Comparison of ENCODE assay signal across 8 cellular contexts in genomic region chr10:118045842-118046490, GRCh38. TPM values are rescaled to one million over a fixed set of nuclear protein-coding genes. Genes with fewer than 3 reads are reported as not detected.
A peak's percentile ranks its signal among the peaks of the same experiment; 100 is the strongest.
DNase-seq lines count a peak whose midpoint lies in the region; ATAC-seq and TF ChIP-seq lines count a peak whose summit lies in the region.

No MANE protein-coding gene starts in this region.

- intact Hi-C loops in activated naive CD4-positive, alpha-beta T cell treated with anti-CD3 and anti-CD28 coated beads for 36 hours (cut with micrococcal nuclease), result loop anchor here (1.0 to 10.0 kb wide), 7 partner anchors 11 to 709 kb away; partner anchors contain the start of gene PDZD8

- no peak overlapping the region for H3K27ac Mint-ChIP-seq in activated naive CD4-positive, alpha-beta T cell treated with anti-CD3 and anti-CD28 coated beads for 36 hours

- no peaks in the 10 kb centered on the region for H3K9me3 Mint-ChIP-seq in activated naive CD4-positive, alpha-beta T cell treated with anti-CD3 and anti-CD28 coated beads for 36 hours

- H2BK12ac ChIP-seq in neuronal stem cell (ENCODE audit: low read length), result no peak overlapping the region

- H4K91ac ChIP-seq in neuronal stem cell (ENCODE audit: low read depth, low read length, poor library complexity), result no peak overlapping the region

- H3K27me3 Mint-ChIP-seq in activated naive CD4-positive, alpha-beta T cell treated with anti-CD3 and anti-CD28 coated beads for 36 hours (ENCODE audit: low read depth), result no peaks in the 10 kb centered on the region

- no peak overlapping the region for H3K14ac ChIP-seq in neuronal stem cell (ENCODE audit: low read length)

- H3K9me3 ChIP-seq in OCI-LY1 (ENCODE audit: low read length) (no peaks in the 10 kb centered on the region), neuronal stem cell (replicated peaks in 1 of 2; ENCODE audit: control insufficient read depth in 2 of 2, insufficient read depth in 1 of 2, low read depth in 1 of 2, low read length in 2 of 2) (no peaks in the 10 kb centered on the region)

- peak; percentile 19; the same call in 1 of the 2 replicates for TF ChIP-seq CTCF in OCI-LY1 (IDR thresholded peaks at IDR 0.05; ENCODE audit: low read length)

- CTCF ChIA-PET in activated naive CD4-positive, alpha-beta T cell treated with anti-CD3 and anti-CD28 coated beads for 36 hours (lab: Charles Lee), result no interaction called here

- H2BK5ac ChIP-seq in neuronal stem cell (ENCODE audit: low read length), result peak overlapping the region; percentile 76

- ATAC-seq in GM18873 (IDR thresholded peaks at IDR 0.05; ENCODE audit: low FRiP score, unreplicated experiment), result peak; percentile 20
- peak; percentile 25 for ATAC-seq in HG03159 (IDR thresholded peaks at IDR 0.05; ENCODE audit: unreplicated experiment)

- H2BK120ac ChIP-seq in neuronal stem cell (ENCODE audit: low read depth, low read length), result no peak overlapping the region

- H4K20me1 ChIP-seq in OCI-LY1 (ENCODE audit: insufficient read depth, low read length), result no peaks in the 10 kb centered on the region

- peak; percentile 39 for DNase-seq in AG08396 (ENCODE audit: low spot score)
- DNase-seq in activated naive CD4-positive, alpha-beta T cell treated with anti-CD3 and anti-CD28 coated beads for 36 hours, result peak; percentile 15
- DNase-seq in germinal center (ENCODE audit: low spot score), result peak; percentile 29
- DNase-seq in neuronal stem cell (ENCODE audit: low spot score), result no peak
- no peak for DNase-seq in retina

- H3K36me3 ChIP-seq in OCI-LY1 (ENCODE audit: insufficient read depth, low read length), result no peaks in the 10 kb centered on the region
- no peaks in the 10 kb centered on the region for H3K36me3 ChIP-seq in neuronal stem cell (replicated peaks in 1 of 2; ENCODE audit: control insufficient read depth in 2 of 2, insufficient read depth in 2 of 2, low read length in 2 of 2)

- H3K4me3 ChIP-seq in OCI-LY1 (ENCODE audit: low read depth, low read length, poor library complexity, severe bottlenecking) (peak overlapping the region; percentile 93), neuronal stem cell (ENCODE audit: low read length in 2 of 2) (peak overlapping the region; percentile 79 to 87)

- peak overlapping the region; percentile 30 for H3K27ac ChIP-seq in OCI-LY1 (ENCODE audit: low read depth, low read length, poor library complexity, severe bottlenecking)
- H3K27ac ChIP-seq in neuronal stem cell (replicated peaks; ENCODE audit: low read length), result peak overlapping the region; percentile 97

- no peaks in the 10 kb centered on the region for H3K36me3 Mint-ChIP-seq in activated naive CD4-positive, alpha-beta T cell treated with anti-CD3 and anti-CD28 coated beads for 36 hours (ENCODE audit: low read depth)

- peak overlapping the region; percentile 86 for H3K4me3 Mint-ChIP-seq in activated naive CD4-positive, alpha-beta T cell treated with anti-CD3 and anti-CD28 coated beads for 36 hours

- WGBS in neuronal stem cell (ENCODE audit: extremely low coverage in 2 of 2, insufficient read length in 2 of 2, insufficient replicate concordance in 1 of 2), 2 donors, result no CpG with 5 or more reads among the region's 24 CpGs

- H3K4me1 ChIP-seq in OCI-LY1 (ENCODE audit: insufficient read depth, low read length, severe bottlenecking), result peaks cover 40% of the 10 kb centered on the region
- H3K4me1 ChIP-seq in neuronal stem cell (ENCODE audit: control insufficient read depth in 2 of 2, insufficient read depth in 1 of 2, low read depth in 1 of 2, low read length in 2 of 2), result peaks cover 3 to 10% of the 10 kb centered on the region in 2 donors

- peaks cover 52% of the 10 kb centered on the region for H3K79me2 ChIP-seq in OCI-LY1 (ENCODE audit: insufficient read depth, low read length)

- peak overlapping the region; percentile 92 for H3K9ac ChIP-seq in OCI-LY1 (ENCODE audit: low read length)
- H3K9ac ChIP-seq in neuronal stem cell (ENCODE audit: low read depth, low read length, poor library complexity), result peak overlapping the region; percentile 96

- H3K23ac ChIP-seq in neuronal stem cell (ENCODE audit: low read depth, low read length, poor library complexity), result no peak overlapping the region

- H3K18ac ChIP-seq in neuronal stem cell (ENCODE audit: low read length), result peak overlapping the region; percentile 95

- no peaks in the 10 kb centered on the region for H3K9me2 ChIP-seq in OCI-LY1 (ENCODE audit: low read depth, low read length)

- H4K8ac ChIP-seq in neuronal stem cell (ENCODE audit: low read depth, low read length), result no peak overlapping the region

- peak overlapping the region; percentile 2 for H2BK15ac ChIP-seq in neuronal stem cell (ENCODE audit: low read length)

- H3K79me1 ChIP-seq in neuronal stem cell (ENCODE audit: low read depth, low read length), result no peaks in the 10 kb centered on the region

- peak overlapping the region; percentile 98 for H3K4me2 ChIP-seq in OCI-LY1 (ENCODE audit: low read length)
- H3K4me2 ChIP-seq in neuronal stem cell (ENCODE audit: insufficient read depth, low read length, poor library complexity, severe bottlenecking), result peak overlapping the region; percentile 81

- H3K4ac ChIP-seq in neuronal stem cell (ENCODE audit: low read length), result no peak overlapping the region

- no peaks in the 10 kb centered on the region for H3K27me3 ChIP-seq in OCI-LY1 (ENCODE audit: insufficient read depth, low read length)
- H3K27me3 ChIP-seq in neuronal stem cell (ENCODE audit: control insufficient read depth in 3 of 3, insufficient read depth in 3 of 3, low read depth in 1 of 3, low read length in 3 of 3), result no peaks in the 10 kb centered on the region

- H3K4me1 Mint-ChIP-seq in activated naive CD4-positive, alpha-beta T cell treated with anti-CD3 and anti-CD28 coated beads for 36 hours (ENCODE audit: low read depth), result peaks cover 37% of the 10 kb centered on the region

- H2AK5ac ChIP-seq in neuronal stem cell (ENCODE audit: low read depth, low read length), result no peak overlapping the region

- H2AFZ ChIP-seq in OCI-LY1 (ENCODE audit: low read length) (no peak overlapping the region), neuronal stem cell (ENCODE audit: low read length) (peak overlapping the region; percentile 92)

- H3F3A ChIP-seq in OCI-LY1 (ENCODE audit: insufficient read depth, low read length), result no peaks in the 10 kb centered on the region

RNA-seq across cellular contexts. Expression of gene RAB11FIP2, which starts 0.8 kb away (rescaled TPM):
- total RNA-seq in activated naive CD4-positive, alpha-beta T cell treated with anti-CD3 and anti-CD28 coated beads for 36 hours, result 10 to 100 TPM in 1 of 2 experiments, 1 to 10 TPM in 1; 9.9 to 11.6 TPM
- 31.5 TPM for polyA plus RNA-seq in neuronal stem cell (2013, experiment 1 of 2)
- 33.9 TPM for polyA plus RNA-seq in neuronal stem cell (2013, experiment 2 of 2)

Comparison
In these comparisons a context has a peak if more than half of its experiments do, and no peak if none do; other contexts are left out.
1. DNase-seq: peak in AG08396 (single experiment), activated naive CD4-positive, alpha-beta T cell treated with anti-CD3 and anti-CD28 coated beads for 36 hours (single experiment) and germinal center (single experiment); none in neuronal stem cell (single experiment) and retina (single experiment).